ENCODE assay signal across 11 cellular contexts in genomic region chr6:12356983-12357972, GRCh38.
DNase-seq lines count a peak whose midpoint lies in the region; ATAC-seq, FAIRE-seq and TF ChIP-seq lines count a peak whose summit lies in the region.
"Had no signal": no experiment of that assay in that cellular context is flagged by ENCODE, and none has a peak within 500 bp of the region (broad histone marks: within the 10 kb centered on the region; RNA-seq: fewer than 3 reads in every experiment).

No MANE protein-coding gene starts in this region.

- DNase-seq in GM12891 (ENCODE audit: insufficient read length, low spot score) (peak; percentile 18), germinal center (ENCODE audit: low spot score) (peak; percentile 68), NCI-H446 (lab: John Stamatoyannopoulos, UW) (no peak), SJCRH30 (no peak), T-helper 9 cell (no peak)
- DNase-seq: DND-41, psoas muscle had no signal

- no peaks in the 10 kb centered on the region for H3K36me3 ChIP-seq in SJCRH30

- no peak for TF ChIP-seq POLR2A in GM12891 (IDR thresholded peaks at IDR 0.05; ENCODE audit: low read depth, low read length)

- no peak overlapping the region for H3K27ac ChIP-seq in SJCRH30
- H3K27ac ChIP-seq: psoas muscle had no signal

- no peaks in the 10 kb centered on the region for H3K9me3 ChIP-seq in SJCRH30 (replicated peaks)
- H3K9me3 ChIP-seq: psoas muscle had no signal

- peak; percentile 85 for FAIRE-seq in GM12891 (lab: Jason Lieb, UNC)
- FAIRE-seq: TTC549 had no signal

- no peak overlapping the region for H3K4me3 ChIP-seq in SJCRH30
- H3K4me3 ChIP-seq: psoas muscle had no signal

- ATAC-seq in GM21423 (IDR thresholded peaks at IDR 0.05; ENCODE audit: unreplicated experiment) (peak; percentile 79), HG03432 (IDR thresholded peaks at IDR 0.05; ENCODE audit: unreplicated experiment) (peak; percentile 64), HG03457 (IDR thresholded peaks at IDR 0.05; ENCODE audit: unreplicated experiment) (no peak)
- ATAC-seq: psoas muscle had no signal

- no peaks in the 10 kb centered on the region for H3K27me3 ChIP-seq in SJCRH30

- H3K4me1 ChIP-seq in SJCRH30, result no peaks in the 10 kb centered on the region
- H3K4me1 ChIP-seq: psoas muscle had no signal

TF ChIP-seq in GM12891, 5 proteins besides CTCF, POLR2A, EP300 and RAD21:
- TF ChIP-seq POU2F2 (IDR thresholded peaks at IDR 0.05; ENCODE audit: low read depth, low read length) (no peak), POLR2AphosphoS5 (IDR thresholded peaks at IDR 0.05; ENCODE audit: low read depth, low read length) (no peak), SPI1 (IDR thresholded peaks at IDR 0.05; ENCODE audit: low read depth, low read length) (peak; percentile 99), PAX5 (IDR thresholded peaks at IDR 0.05; ENCODE audit: insufficient read depth, low read length, severe bottlenecking) (no peak), TAF1 (IDR thresholded peaks at IDR 0.05; ENCODE audit: low read depth, low read length) (no peak)

Comparison
In these comparisons a context has a peak if more than half of its experiments do, and no peak if none do; other contexts are left out.
1. DNase-seq: peak in GM12891 (single experiment) and germinal center (single experiment); none in NCI-H446 (0 of 2), SJCRH30 (0 of 2) and T-helper 9 cell (single experiment).